8 cellular contexts compared by ENCODE assay signal in genomic region chr5:173917788-173918786, GRCh38.
DNase-seq lines count a peak whose midpoint lies in the region; ATAC-seq lines count a peak whose summit lies in the region.

No MANE protein-coding gene starts in this region.

- peak overlapping the region; percentile 15 to 63 for H3K4me3 ChIP-seq in muscle layer of colon (ENCODE audit: low read depth in 1 of 2, low read length in 2 of 2)
- peak overlapping the region; percentile 71 to 79 for H3K4me3 ChIP-seq in stomach smooth muscle (ENCODE audit: low read length in 2 of 2)

- no peaks in the 10 kb centered on the region for H3K9me3 ChIP-seq in muscle layer of colon (ENCODE audit: low read length)
- no peaks in the 10 kb centered on the region for H3K9me3 ChIP-seq in stomach smooth muscle (ENCODE audit: control insufficient read depth in 2 of 2, low read length in 2 of 2)

- peak overlapping the region; percentile 84 for H3K9ac ChIP-seq in muscle layer of colon (ENCODE audit: low read length)
- peak overlapping the region; percentile 82 to 91 for H3K9ac ChIP-seq in stomach smooth muscle (ENCODE audit: low read length in 2 of 2)

- DNase-seq in CD1c-positive myeloid dendritic cell (ENCODE audit: extremely low spot score) (peak; percentile 66), GM19238 (ENCODE audit: insufficient read length, low spot score) (peak; percentile 46), NCI-H69 (lab: John Stamatoyannopoulos, UW) (peak; percentile 95), epithelial cell of prostate (ENCODE audit: low read depth, low spot score) (peak; percentile 41)
- DNase-seq in activated CD8-positive, alpha-beta memory T cell treated with anti-CD3 and anti-CD28 coated beads for 24 hours, result peak; percentile 69

- peaks cover 41% of the 10 kb centered on the region for H3K4me1 ChIP-seq in muscle layer of colon (ENCODE audit: insufficient read depth, low read length)
- H3K4me1 ChIP-seq in stomach smooth muscle (ENCODE audit: control insufficient read depth, insufficient read depth, low read length), result peaks cover 24% of the 10 kb centered on the region

- peak overlapping the region; percentile 92 for H3K27ac ChIP-seq in epithelial cell of prostate
- H3K27ac ChIP-seq in muscle layer of colon (ENCODE audit: low read depth, low read length), result peak overlapping the region; percentile 80
- peak overlapping the region; percentile 89 for H3K27ac ChIP-seq in stomach smooth muscle (ENCODE audit: low read length)

- H3K36me3 ChIP-seq in muscle layer of colon (ENCODE audit: insufficient read depth, low read length) (no peaks in the 10 kb centered on the region), stomach smooth muscle (ENCODE audit: control insufficient read depth in 2 of 2, insufficient read depth in 2 of 2, low read length in 2 of 2) (no peaks in the 10 kb centered on the region)

- ATAC-seq in HG03280 (IDR thresholded peaks at IDR 0.05; ENCODE audit: unreplicated experiment), result peak; percentile 93

- H3K27me3 ChIP-seq in muscle layer of colon (ENCODE audit: control insufficient read depth in 1 of 2, insufficient read depth in 2 of 2, low read length in 2 of 2) (no peaks in the 10 kb centered on the region), stomach smooth muscle (ENCODE audit: control insufficient read depth in 1 of 2, insufficient read depth in 2 of 2, low read length in 2 of 2) (no peaks in the 10 kb centered on the region)

Comparison
In these comparisons a context has a peak if more than half of its experiments do, and no peak if none do; other contexts are left out.
1. Peak in every context shown above with its lines: DNase-seq, ATAC-seq, H3K4me3 ChIP-seq and H3K27ac ChIP-seq.
2. DNase-seq: peak in every context shown above with its lines; median percentile 95 in NCI-H69; 69 in activated CD8-positive, alpha-beta memory T cell treated with anti-CD3 and anti-CD28 coated beads for 24 hours; 66 in CD1c-positive myeloid dendritic cell; 46 in GM19238; 41 in epithelial cell of prostate.